ENCODE assay signal across 17 cellular contexts in the genomic region with DNA sequence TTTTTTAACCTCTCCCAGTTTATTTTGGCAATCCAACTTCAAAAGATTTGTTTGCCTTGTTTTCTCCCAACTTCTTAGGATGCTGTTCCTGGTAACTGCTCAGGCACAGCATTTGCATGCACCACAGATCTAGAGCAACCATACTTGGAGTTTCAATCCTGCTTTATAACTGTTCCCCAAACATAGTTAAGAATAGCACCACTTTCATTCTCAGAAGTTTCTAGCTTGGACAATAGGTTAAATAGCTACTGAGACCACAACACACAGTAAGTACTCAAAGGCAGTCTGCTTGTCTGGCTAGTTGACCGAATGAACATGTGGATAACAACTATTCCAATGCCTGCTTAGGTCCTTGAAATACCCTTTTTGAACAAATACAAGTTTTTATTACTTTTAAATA.
DNase-seq lines count a peak whose midpoint lies in the region; ATAC-seq and TF ChIP-seq lines count a peak whose summit lies in the region.
"Had no signal": no experiment of that assay in that cellular context is flagged by ENCODE, and none has a peak within 500 bp of the region (broad histone marks: within the 10 kb centered on the region; RNA-seq: fewer than 3 reads in every experiment).

No MANE protein-coding gene starts in this region.

- ATAC-seq in natural killer cell (no peak), aorta (ENCODE audit: low FRiP score) (no peak)
- ATAC-seq in natural killer cell treated with Interleukin-12 subunit alpha and Interleukin-12 subunit beta and Interleukin-15 and Interleukin-18, amount 100 ng/mL, for 72 hours, result no peak
- ATAC-seq: activated naive CD8-positive, alpha-beta T cell treated with anti-CD3 and anti-CD28 coated beads, Interleukin-2, amount 50 U/mL, for 24 hours; K562 had no signal

- 82 to 92% methylated on average over 1 of the region's 1 CpG for WGBS in aorta, 2 donors

- no peak for DNase-seq in natural killer cell
- DNase-seq in natural killer cell treated with Interleukin-12 subunit alpha and Interleukin-12 subunit beta and Interleukin-15 and Interleukin-18, amount 100 ng/mL, for 72 hours (ENCODE audit: low spot score), result no peak
- DNase-seq in midbrain (lab: John Stamatoyannopoulos, UW), result peak; percentile 34
- no peak for DNase-seq in vagina (ENCODE audit: extremely low spot score in 2 of 2)
- no peak for DNase-seq in aorta
- DNase-seq in activated CD4-positive, alpha-beta memory T cell treated with anti-CD3 and anti-CD28 coated beads for 36 hours, result no peak
- no peak for DNase-seq in NCI-H2081 treated with DMSO at 0.1 percent for 48 hours (lab: John Stamatoyannopoulos, UW)
- DNase-seq: activated CD4-positive, alpha-beta T cell treated with anti-CD3 and anti-CD28 coated beads, Interleukin-2, amount 10 ng/mL, durations not matched to agents 7 days and 5 days; activated naive CD8-positive, alpha-beta T cell treated with anti-CD3 and anti-CD28 coated beads, Interleukin-2, amount 50 U/mL, for 24 hours; cortex of kidney; NCI-H1417 treated with DMSO at 0.1 percent for 48 hours; NCI-H2227 treated with DMSO at 0.1 percent for 48 hours; SIG-M5; T1000 had no signal

- no peaks in the 10 kb centered on the region for H3K36me3 Mint-ChIP-seq in natural killer cell
- peaks cover 4% of the 10 kb centered on the region for H3K36me3 Mint-ChIP-seq in natural killer cell treated with Interleukin-12 subunit alpha and Interleukin-12 subunit beta and Interleukin-15 and Interleukin-18, amount 100 ng/mL, for 72 hours
- peaks cover 13% of the 10 kb centered on the region for H3K36me3 Mint-ChIP-seq in activated CD4-positive, alpha-beta memory T cell treated with anti-CD3 and anti-CD28 coated beads for 36 hours

- H3K4me1 ChIP-seq in vagina (peaks cover 35% of the 10 kb centered on the region), aorta (ENCODE audit: control insufficient read depth in 1 of 2, insufficient read depth in 2 of 2, low read length in 2 of 2) (no peaks in the 10 kb centered on the region)

- H3K27me3 Mint-ChIP-seq in natural killer cell (ENCODE audit: low read depth in 2 of 2), result no peaks in the 10 kb centered on the region
- H3K27me3 Mint-ChIP-seq in natural killer cell treated with Interleukin-12 subunit alpha and Interleukin-12 subunit beta and Interleukin-15 and Interleukin-18, amount 100 ng/mL, for 72 hours, result no peaks in the 10 kb centered on the region
- no peaks in the 10 kb centered on the region for H3K27me3 Mint-ChIP-seq in activated CD4-positive, alpha-beta memory T cell treated with anti-CD3 and anti-CD28 coated beads for 36 hours
- H3K27me3 Mint-ChIP-seq: activated CD4-positive, alpha-beta T cell treated with anti-CD3 and anti-CD28 coated beads, Interleukin-2, amount 10 ng/mL, durations not matched to agents 7 days and 5 days; activated naive CD8-positive, alpha-beta T cell treated with anti-CD3 and anti-CD28 coated beads, Interleukin-2, amount 50 U/mL, for 24 hours had no signal

- TF ChIP-seq CTCF in natural killer cell (IDR thresholded peaks at IDR 0.05), result no peak
- no peak for TF ChIP-seq CTCF in vagina (IDR thresholded peaks at IDR 0.05)

- no peaks in the 10 kb centered on the region for H3K9me3 ChIP-seq in vagina
- no peaks in the 10 kb centered on the region for H3K9me3 ChIP-seq in aorta (ENCODE audit: control insufficient read depth, low read length)

- H3K27ac Mint-ChIP-seq in natural killer cell, result peak overlapping the region; percentile 1 to 7
- H3K27ac Mint-ChIP-seq in natural killer cell treated with Interleukin-12 subunit alpha and Interleukin-12 subunit beta and Interleukin-15 and Interleukin-18, amount 100 ng/mL, for 72 hours, result no peak overlapping the region
- no peak overlapping the region for H3K27ac Mint-ChIP-seq in activated CD4-positive, alpha-beta memory T cell treated with anti-CD3 and anti-CD28 coated beads for 36 hours
- H3K27ac Mint-ChIP-seq: activated CD4-positive, alpha-beta T cell treated with anti-CD3 and anti-CD28 coated beads, Interleukin-2, amount 10 ng/mL, durations not matched to agents 7 days and 5 days; activated naive CD8-positive, alpha-beta T cell treated with anti-CD3 and anti-CD28 coated beads, Interleukin-2, amount 50 U/mL, for 24 hours had no signal

- H3K4me3 Mint-ChIP-seq in natural killer cell, result no peak overlapping the region
- no peak overlapping the region for H3K4me3 Mint-ChIP-seq in natural killer cell treated with Interleukin-12 subunit alpha and Interleukin-12 subunit beta and Interleukin-15 and Interleukin-18, amount 100 ng/mL, for 72 hours
- H3K4me3 Mint-ChIP-seq in activated CD4-positive, alpha-beta memory T cell treated with anti-CD3 and anti-CD28 coated beads for 36 hours, result no peak overlapping the region
- H3K4me3 Mint-ChIP-seq: activated CD4-positive, alpha-beta T cell treated with anti-CD3 and anti-CD28 coated beads, Interleukin-2, amount 10 ng/mL, durations not matched to agents 7 days and 5 days; activated naive CD8-positive, alpha-beta T cell treated with anti-CD3 and anti-CD28 coated beads, Interleukin-2, amount 50 U/mL, for 24 hours had no signal

- H3K27me3 ChIP-seq in vagina (no peaks in the 10 kb centered on the region), aorta (ENCODE audit: control insufficient read depth in 1 of 2, insufficient read depth in 2 of 2, low read length in 1 of 2) (no peaks in the 10 kb centered on the region)

- peak overlapping the region; percentile 95 for H3K27ac ChIP-seq in angular gyrus (ENCODE audit: low read depth, low read length)
- peak overlapping the region; percentile 44 for H3K27ac ChIP-seq in vagina
- no peak overlapping the region for H3K27ac ChIP-seq in aorta (ENCODE audit: low read depth in 1 of 2, low read length in 2 of 2)
- H3K27ac ChIP-seq: epithelial cell of prostate had no signal

- no peaks in the 10 kb centered on the region for H3K36me3 ChIP-seq in vagina
- no peaks in the 10 kb centered on the region for H3K36me3 ChIP-seq in aorta (ENCODE audit: control insufficient read depth in 1 of 2, insufficient read depth in 2 of 2, low read length in 1 of 2)

- intact Hi-C loops in natural killer cell (cut with micrococcal nuclease) (no loop called here), vagina (cut with DNase I) (no loop called here), aorta (cut with DNase I) (no loop called here)
- intact Hi-C loops in activated CD4-positive, alpha-beta memory T cell treated with anti-CD3 and anti-CD28 coated beads for 36 hours (cut with micrococcal nuclease), result no loop called here

- CTCF ChIA-PET in activated CD4-positive, alpha-beta memory T cell treated with anti-CD3 and anti-CD28 coated beads for 36 hours (lab: Charles Lee), result interaction anchor here (1.1 kb wide), 1 partner anchor 1483 kb away, joined by 3 read pairs; no protein-coding TSS in a partner anchor

- POLR2A ChIA-PET in activated CD4-positive, alpha-beta memory T cell treated with anti-CD3 and anti-CD28 coated beads for 36 hours (lab: Charles Lee), result no interaction called here

- H3K4me1 Mint-ChIP-seq in natural killer cell, result peaks cover 26 to 38% of the 10 kb centered on the region in 2 donors
- peaks cover 19 to 30% of the 10 kb centered on the region in 2 donors for H3K4me1 Mint-ChIP-seq in natural killer cell treated with Interleukin-12 subunit alpha and Interleukin-12 subunit beta and Interleukin-15 and Interleukin-18, amount 100 ng/mL, for 72 hours (ENCODE audit: low read depth in 2 of 2)
- H3K4me1 Mint-ChIP-seq in activated CD4-positive, alpha-beta memory T cell treated with anti-CD3 and anti-CD28 coated beads for 36 hours (ENCODE audit: low read depth), result peaks cover 39% of the 10 kb centered on the region

- H3K4me3 ChIP-seq in vagina, result no peak overlapping the region
- no peak overlapping the region for H3K4me3 ChIP-seq in aorta (ENCODE audit: low read length in 2 of 2)
- H3K4me3 ChIP-seq: K562 had no signal

- H3K9me3 Mint-ChIP-seq in natural killer cell, result no peaks in the 10 kb centered on the region
- no peaks in the 10 kb centered on the region for H3K9me3 Mint-ChIP-seq in natural killer cell treated with Interleukin-12 subunit alpha and Interleukin-12 subunit beta and Interleukin-15 and Interleukin-18, amount 100 ng/mL, for 72 hours
- H3K9me3 Mint-ChIP-seq in activated CD4-positive, alpha-beta memory T cell treated with anti-CD3 and anti-CD28 coated beads for 36 hours, result peaks cover 6% of the 10 kb centered on the region

- TF ChIP-seq POLR2A in vagina (IDR thresholded peaks at IDR 0.05), result no peak

Comparison
In these comparisons a context has a peak if more than half of its experiments do, and no peak if none do; other contexts are left out.
1. H3K27ac Mint-ChIP-seq: peak in natural killer cell (2 of 2); none in natural killer cell treated with Interleukin-12 subunit alpha and Interleukin-12 subunit beta and Interleukin-15 and Interleukin-18, amount 100 ng/mL, for 72 hours (0 of 2) and activated CD4-positive, alpha-beta memory T cell treated with anti-CD3 and anti-CD28 coated beads for 36 hours (single experiment).
2. H3K27ac ChIP-seq: peak in angular gyrus (single experiment) and vagina (single experiment); none in aorta (0 of 2).